Comparison of ENCODE assay signal across 26 cellular contexts in the genomic region with DNA sequence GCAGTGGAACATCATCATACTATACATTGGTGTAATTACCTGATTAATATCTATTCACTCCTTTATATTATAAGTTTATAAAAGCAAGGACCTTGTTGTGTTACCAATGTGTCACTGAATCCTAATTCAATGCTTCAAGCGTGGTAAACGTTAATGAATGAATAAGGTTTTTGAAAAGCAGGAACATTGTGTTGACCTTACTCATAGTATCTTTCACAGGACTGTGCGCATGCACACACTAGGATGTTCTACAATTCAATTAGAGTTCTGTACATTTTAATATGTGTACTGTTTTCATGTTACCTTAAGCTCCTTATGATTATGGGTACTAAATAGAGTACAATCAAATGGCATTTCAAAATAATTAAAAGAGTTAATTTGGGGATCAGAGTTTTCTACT.
"Had no signal": no experiment of that assay in that cellular context is flagged by ENCODE, and none has a peak within 500 bp of the region (broad histone marks: within the 10 kb centered on the region; RNA-seq: fewer than 3 reads in every experiment).

No MANE protein-coding gene starts in this region.

- H3K4me1 Mint-ChIP-seq: memory B cell; naive thymus-derived CD4-positive, alpha-beta T cell; stimulated activated naive B cell treated with anti-CD40 and anti-IgM and Interleukin-4, amounts not matched to agents 10 μg/mL and 1 μg/mL and 100 μg/mL, for 72 hours had no signal

- ATAC-seq: left colon; mucosa of descending colon; naive thymus-derived CD4-positive, alpha-beta T cell; natural killer cell treated with Interleukin-12 subunit alpha and Interleukin-12 subunit beta and Interleukin-15 and Interleukin-18, amount 100 ng/mL, for 72 hours; right lobe of liver; stimulated activated naive B cell treated with anti-CD40 and anti-IgM and Interleukin-4, amounts not matched to agents 10 μg/mL and 1 μg/mL and 100 μg/mL, for 72 hours; stimulated activated naive CD8-positive, alpha-beta T cell treated with anti-CD3 and anti-CD28 coated beads, Interleukin-15, Interleukin-2, amounts not matched to agents 100 U/mL and 50 U/mL, for 24 hours had no signal

- H3K9me3 ChIP-seq: mucosa of descending colon, ovary, right atrium auricular region, right lobe of liver, stomach, testis, thyroid gland, transverse colon, upper lobe of left lung, vagina had no signal

- H3K4me1 ChIP-seq: left ventricle myocardium inferior, right atrium auricular region, right lobe of liver, stomach, testis, thyroid gland, transverse colon, upper lobe of left lung, vagina had no signal

- H3K4me3 Mint-ChIP-seq: memory B cell; naive thymus-derived CD4-positive, alpha-beta T cell; natural killer cell treated with Interleukin-12 subunit alpha and Interleukin-12 subunit beta and Interleukin-15 and Interleukin-18, amount 100 ng/mL, for 72 hours; stimulated activated naive B cell treated with anti-CD40 and anti-IgM and Interleukin-4, amounts not matched to agents 10 μg/mL and 1 μg/mL and 100 μg/mL, for 72 hours had no signal

- H3K27ac Mint-ChIP-seq: memory B cell; naive thymus-derived CD4-positive, alpha-beta T cell; natural killer cell treated with Interleukin-12 subunit alpha and Interleukin-12 subunit beta and Interleukin-15 and Interleukin-18, amount 100 ng/mL, for 72 hours; progenitor cell of endocrine pancreas; stimulated activated naive B cell treated with anti-CD40 and anti-IgM and Interleukin-4, amounts not matched to agents 10 μg/mL and 1 μg/mL and 100 μg/mL, for 72 hours had no signal

- H3K36me3 Mint-ChIP-seq: memory B cell; naive thymus-derived CD4-positive, alpha-beta T cell; natural killer cell treated with Interleukin-12 subunit alpha and Interleukin-12 subunit beta and Interleukin-15 and Interleukin-18, amount 100 ng/mL, for 72 hours; stimulated activated naive B cell treated with anti-CD40 and anti-IgM and Interleukin-4, amounts not matched to agents 10 μg/mL and 1 μg/mL and 100 μg/mL, for 72 hours had no signal

- H3K27me3 ChIP-seq: ovary, right atrium auricular region, right lobe of liver, stomach, testis, thyroid gland, transverse colon, upper lobe of left lung, vagina had no signal

- DNase-seq: hippocampal formation; kidney; left colon; left ventricle myocardium inferior; midbrain; mucosa of descending colon; naive thymus-derived CD4-positive, alpha-beta T cell; ovary; right lobe of liver; stimulated activated CD4-positive, alpha-beta T cell treated with anti-CD3 and anti-CD28 coated beads, Interleukin-12 subunit alpha, Interleukin-12 subunit beta, amount 100 ng/mL, for 4 hours; stimulated activated CD4-positive, alpha-beta T cell treated with anti-CD3 and anti-CD28 coated beads, Interleukin-15, amount 100 ng/mL, for 24 hours; stimulated activated CD4-positive, alpha-beta T cell treated with anti-CD3 and anti-CD28 coated beads, Interleukin-2, amount 100 ng/mL, for 24 hours; stimulated activated CD4-positive, alpha-beta T cell treated with anti-CD3 and anti-CD28 coated beads, Interleukin-4, amount 100 ng/mL, for 1 hour; stimulated activated naive B cell treated with anti-CD40 and anti-IgM and Interleukin-4, amounts not matched to agents 10 μg/mL and 1 μg/mL and 100 μg/mL, for 72 hours; stimulated activated naive CD8-positive, alpha-beta T cell treated with anti-CD3 and anti-CD28 coated beads, Interleukin-15, Interleukin-2, amounts not matched to agents 100 U/mL and 50 U/mL, for 24 hours; stomach; testis; thyroid gland; transverse colon; upper lobe of left lung had no signal

- H3K27me3 Mint-ChIP-seq: memory B cell; naive thymus-derived CD4-positive, alpha-beta T cell; natural killer cell treated with Interleukin-12 subunit alpha and Interleukin-12 subunit beta and Interleukin-15 and Interleukin-18, amount 100 ng/mL, for 72 hours; progenitor cell of endocrine pancreas; stimulated activated naive B cell treated with anti-CD40 and anti-IgM and Interleukin-4, amounts not matched to agents 10 μg/mL and 1 μg/mL and 100 μg/mL, for 72 hours had no signal

- H3K36me3 ChIP-seq: left ventricle myocardium inferior, ovary, right atrium auricular region, right lobe of liver, stomach, thyroid gland, transverse colon, upper lobe of left lung, vagina had no signal

- H3K27ac ChIP-seq: left ventricle myocardium inferior, ovary, right atrium auricular region, right lobe of liver, stomach, testis, thyroid gland, transverse colon, upper lobe of left lung, vagina had no signal

- H3K4me3 ChIP-seq: left ventricle myocardium inferior, lung, mucosa of descending colon, ovary, right atrium auricular region, right lobe of liver, stomach, testis, thyroid gland, transverse colon, upper lobe of left lung, vagina had no signal
